20 cellular contexts compared by ENCODE assay signal in genomic region chr12:98758331-98758730, GRCh38.
DNase-seq lines count a peak whose midpoint lies in the region; ATAC-seq and TF ChIP-seq lines count a peak whose summit lies in the region.
"Had no signal": no experiment of that assay in that cellular context is flagged by ENCODE, and none has a peak within 500 bp of the region (broad histone marks: within the 10 kb centered on the region; RNA-seq: fewer than 3 reads in every experiment).

No MANE protein-coding gene starts in this region.

- ATAC-seq in thoracic aorta (ENCODE audit: insufficient number of reproducible peaks, low FRiP score, low read depth), result no peak
- ATAC-seq: stimulated activated naive CD8-positive, alpha-beta T cell treated with anti-CD3 and anti-CD28 coated beads, Interleukin-15, amount 100 ng/mL, for 72 hours had no signal

- no peak overlapping the region for H3K27ac Mint-ChIP-seq in CD4-positive, alpha-beta memory T cell
- H3K27ac Mint-ChIP-seq: activated T-cell treated with anti-CD3 and anti-CD28 coated beads, Interleukin-2, amount 50 U/mL, for 24 hours; CD14-positive monocyte; stimulated activated naive CD8-positive, alpha-beta T cell treated with anti-CD3 and anti-CD28 coated beads, Interleukin-15, amount 100 ng/mL, for 72 hours had no signal

- H3K27me3 ChIP-seq in thoracic aorta (replicated peaks; ENCODE audit: insufficient read depth), result no peaks in the 10 kb centered on the region
- H3K27me3 ChIP-seq in CD4-positive, alpha-beta memory T cell (ENCODE audit: insufficient read depth, low read length), result no peaks in the 10 kb centered on the region
- H3K27me3 ChIP-seq: pancreas had no signal

- no peaks in the 10 kb centered on the region for H3K36me3 Mint-ChIP-seq in CD4-positive, alpha-beta memory T cell
- H3K36me3 Mint-ChIP-seq: CD14-positive monocyte had no signal

- intact Hi-C loops in CD4-positive, alpha-beta memory T cell (cut with micrococcal nuclease), result no loop called here

- H3K4me1 ChIP-seq in thoracic aorta (ENCODE audit: control insufficient read depth in 1 of 2, low read depth in 2 of 2), result peaks cover 0 to 10% of the 10 kb centered on the region in 2 donors
- no peaks in the 10 kb centered on the region for H3K4me1 ChIP-seq in CD4-positive, alpha-beta memory T cell (ENCODE audit: insufficient read depth, low read length)
- H3K4me1 ChIP-seq: pancreas had no signal

- H3K4me3 ChIP-seq in astrocyte of the cerebellum (ENCODE audit: low read depth, low read length) (no peak overlapping the region), thoracic aorta (no peak overlapping the region)
- H3K4me3 ChIP-seq in CD4-positive, alpha-beta memory T cell (ENCODE audit: low read length in 2 of 2), result no peak overlapping the region
- H3K4me3 ChIP-seq: pancreas, SK-N-MC had no signal

- peaks cover 2% of the 10 kb centered on the region in 2 donors for H3K27me3 Mint-ChIP-seq in CD4-positive, alpha-beta memory T cell

- DNase-seq in GM03348 (ENCODE audit: low spot score) (peak; percentile 72), astrocyte of the cerebellum (ENCODE audit: low read depth) (peak; percentile 48), hippocampal formation (lab: John Stamatoyannopoulos, UW) (peak; percentile 51 to 76), thoracic aorta (ENCODE audit: low spot score) (peak; percentile 21), NK-92 (lab: John Stamatoyannopoulos, UW; ENCODE audit: unreplicated experiment) (no peak)
- no peak for DNase-seq in stimulated activated CD4-positive, alpha-beta T cell treated with anti-CD3 and anti-CD28 coated beads, Interleukin-2, amount 100 ng/mL, for 48 hours
- DNase-seq in CD4-positive, alpha-beta memory T cell, result no peak
- DNase-seq: activated CD4-positive, alpha-beta T cell treated with anti-CD3 and anti-CD28 coated beads, Interleukin-2, amount 50 U/mL, for 48 hours; activated T-cell treated with anti-CD3 and anti-CD28 coated beads, Interleukin-2, amount 50 U/mL, for 24 hours; cortex of kidney; DMS79 treated with DMSO at 0.1 percent for 48 hours; HCEC 1CT; MM.1S; NCI-H1930; NCI-H526; OCI-M1; pancreas; stimulated activated naive CD8-positive, alpha-beta T cell treated with anti-CD3 and anti-CD28 coated beads, Interleukin-15, amount 100 ng/mL, for 72 hours had no signal

- H3K36me3 ChIP-seq in thoracic aorta, result no peaks in the 10 kb centered on the region
- H3K36me3 ChIP-seq in CD4-positive, alpha-beta memory T cell (ENCODE audit: insufficient read depth, low read length), result no peaks in the 10 kb centered on the region
- H3K36me3 ChIP-seq: pancreas had no signal

- in situ Hi-C loops in astrocyte of the cerebellum (cut with HindIII; ENCODE audit: low sequenced_read_pairs), result no loop called here

- no peak overlapping the region for H3K27ac ChIP-seq in thoracic aorta
- no peak overlapping the region for H3K27ac ChIP-seq in CD4-positive, alpha-beta memory T cell (ENCODE audit: low read depth, low read length)
- H3K27ac ChIP-seq: pancreas, SK-N-MC had no signal

- CTCF ChIA-PET in CD4-positive, alpha-beta memory T cell (lab: Charles Lee; ENCODE audit: partially characterized antibody), result no interaction called here

- POLR2A ChIA-PET in CD4-positive, alpha-beta memory T cell (lab: Charles Lee; ENCODE audit: partially characterized antibody), result no interaction called here

- H3K9me3 Mint-ChIP-seq in CD4-positive, alpha-beta memory T cell, result no peaks in the 10 kb centered on the region
- H3K9me3 Mint-ChIP-seq: activated T-cell treated with anti-CD3 and anti-CD28 coated beads, Interleukin-2, amount 50 U/mL, for 24 hours; CD14-positive monocyte; stimulated activated naive CD8-positive, alpha-beta T cell treated with anti-CD3 and anti-CD28 coated beads, Interleukin-15, amount 100 ng/mL, for 72 hours had no signal

- no peak overlapping the region for H3K4me3 Mint-ChIP-seq in CD4-positive, alpha-beta memory T cell
- H3K4me3 Mint-ChIP-seq: activated T-cell treated with anti-CD3 and anti-CD28 coated beads, Interleukin-2, amount 50 U/mL, for 24 hours; CD14-positive monocyte; stimulated activated naive CD8-positive, alpha-beta T cell treated with anti-CD3 and anti-CD28 coated beads, Interleukin-15, amount 100 ng/mL, for 72 hours had no signal

- H3K4me1 Mint-ChIP-seq in CD4-positive, alpha-beta memory T cell, result peaks cover 4 to 7% (median 5%) of the 10 kb centered on the region in 4 donors
- H3K4me1 Mint-ChIP-seq: CD14-positive monocyte; stimulated activated naive CD8-positive, alpha-beta T cell treated with anti-CD3 and anti-CD28 coated beads, Interleukin-15, amount 100 ng/mL, for 72 hours had no signal

- TF ChIP-seq CTCF in astrocyte of the cerebellum (IDR thresholded peaks at IDR 0.05; ENCODE audit: low read depth, low read length, missing control alignments) (no peak), thoracic aorta (IDR thresholded peaks at IDR 0.05) (no peak)

- no peaks in the 10 kb centered on the region for H3K9me3 ChIP-seq in thoracic aorta
- H3K9me3 ChIP-seq in CD4-positive, alpha-beta memory T cell (ENCODE audit: control insufficient read depth in 1 of 2, low read length in 2 of 2), result no peaks in the 10 kb centered on the region
- H3K9me3 ChIP-seq: pancreas had no signal

Comparison
In these comparisons a context has a peak if more than half of its experiments do, and no peak if none do; other contexts are left out.
1. DNase-seq: peak in GM03348 (single experiment), astrocyte of the cerebellum (single experiment), hippocampal formation (2 of 2) and thoracic aorta (single experiment); none in stimulated activated CD4-positive, alpha-beta T cell treated with anti-CD3 and anti-CD28 coated beads, Interleukin-2, amount 100 ng/mL, for 48 hours (0 of 2), NK-92 (single experiment) and CD4-positive, alpha-beta memory T cell (0 of 5).